26 cellular contexts compared by ENCODE assay signal in genomic region chr2:1806254-1806653, GRCh38.
"Had no signal": no experiment of that assay in that cellular context is flagged by ENCODE, and none has a peak within 500 bp of the region (broad histone marks: within the 10 kb centered on the region; RNA-seq: fewer than 3 reads in every experiment).

No MANE protein-coding gene starts in this region.

- H3K4me1 Mint-ChIP-seq: immature natural killer cell; naive B cell; stimulated activated naive CD8-positive, alpha-beta T cell treated with anti-CD3 and anti-CD28 coated beads, Interleukin-15, amount 100 ng/mL, for 72 hours had no signal

- H3K36me3 ChIP-seq: suprapubic skin, transverse colon, vagina had no signal

- H3K4me1 ChIP-seq: psoas muscle, suprapubic skin, transverse colon, vagina had no signal

- H3K27ac Mint-ChIP-seq: immature natural killer cell; mesothelial cell of epicardium; naive B cell; natural killer cell treated with Interleukin-12 subunit alpha and Interleukin-12 subunit beta and Interleukin-15 and Interleukin-18, amount 100 ng/mL, for 72 hours; stimulated activated naive CD8-positive, alpha-beta T cell treated with anti-CD3 and anti-CD28 coated beads, Interleukin-15, amount 100 ng/mL, for 72 hours had no signal

- H3K4me3 ChIP-seq: coronary artery, mucosa of descending colon, psoas muscle, suprapubic skin, transverse colon, vagina had no signal

- H3K27me3 Mint-ChIP-seq: natural killer cell treated with Interleukin-12 subunit alpha and Interleukin-12 subunit beta and Interleukin-15 and Interleukin-18, amount 100 ng/mL, for 72 hours; stimulated activated naive CD8-positive, alpha-beta T cell treated with anti-CD3 and anti-CD28 coated beads, Interleukin-15, amount 100 ng/mL, for 72 hours had no signal

- H3K27ac ChIP-seq: coronary artery, psoas muscle, suprapubic skin, transverse colon, vagina had no signal

- H3K9me3 ChIP-seq: mucosa of descending colon, psoas muscle, suprapubic skin, transverse colon, vagina had no signal

- DNase-seq: dermis blood vessel endothelial cell; effector memory CD4-positive, alpha-beta T cell; erythroblast; hypothalamus; immature natural killer cell; islet precursor cell; mesenchymal stem cell; mucosa of descending colon; naive B cell; nucleus accumbens; psoas muscle; right cardiac atrium; small intestine; stimulated activated CD4-positive, alpha-beta T cell treated with anti-CD3 and anti-CD28 coated beads, Interleukin-12 subunit alpha, Interleukin-12 subunit beta, amount 100 ng/mL, for 4 hours; stimulated activated CD4-positive, alpha-beta T cell treated with anti-CD3 and anti-CD28 coated beads, Interleukin-1b, Interleukin-23, amount 100 ng/mL, for 48 hours; stimulated activated CD4-positive, alpha-beta T cell treated with anti-CD3 and anti-CD28 coated beads, Interleukin-4, amount 100 ng/mL, for 1 hour; stimulated activated CD8-positive, alpha-beta memory T cell treated with anti-CD3 and anti-CD28 coated beads, Interleukin-4, amount 100 ng/mL, for 48 hours; stimulated activated naive CD4-positive, alpha-beta T cell; stimulated activated naive CD8-positive, alpha-beta T cell treated with anti-CD3 and anti-CD28 coated beads, Interleukin-15, amount 100 ng/mL, for 72 hours; transverse colon had no signal

- H3K9me3 Mint-ChIP-seq: immature natural killer cell; mesothelial cell of epicardium; natural killer cell treated with Interleukin-12 subunit alpha and Interleukin-12 subunit beta and Interleukin-15 and Interleukin-18, amount 100 ng/mL, for 72 hours; neural crest cell; stimulated activated naive CD8-positive, alpha-beta T cell treated with anti-CD3 and anti-CD28 coated beads, Interleukin-15, amount 100 ng/mL, for 72 hours had no signal

- ATAC-seq: mucosa of descending colon; natural killer cell treated with Interleukin-12 subunit alpha and Interleukin-12 subunit beta and Interleukin-15 and Interleukin-18, amount 100 ng/mL, for 72 hours; psoas muscle; right cardiac atrium; stimulated activated naive CD8-positive, alpha-beta T cell treated with anti-CD3 and anti-CD28 coated beads, Interleukin-15, amount 100 ng/mL, for 72 hours had no signal

- H3K27me3 ChIP-seq: suprapubic skin, transverse colon, vagina had no signal

- H3K4me3 Mint-ChIP-seq: immature natural killer cell; mesothelial cell of epicardium; naive B cell; natural killer cell treated with Interleukin-12 subunit alpha and Interleukin-12 subunit beta and Interleukin-15 and Interleukin-18, amount 100 ng/mL, for 72 hours; neural crest cell; stimulated activated naive CD8-positive, alpha-beta T cell treated with anti-CD3 and anti-CD28 coated beads, Interleukin-15, amount 100 ng/mL, for 72 hours had no signal

- H3K36me3 Mint-ChIP-seq: immature natural killer cell; mesothelial cell of epicardium; naive B cell; natural killer cell treated with Interleukin-12 subunit alpha and Interleukin-12 subunit beta and Interleukin-15 and Interleukin-18, amount 100 ng/mL, for 72 hours had no signal
